2 cellular contexts compared by ENCODE assay signal in the genomic region with DNA sequence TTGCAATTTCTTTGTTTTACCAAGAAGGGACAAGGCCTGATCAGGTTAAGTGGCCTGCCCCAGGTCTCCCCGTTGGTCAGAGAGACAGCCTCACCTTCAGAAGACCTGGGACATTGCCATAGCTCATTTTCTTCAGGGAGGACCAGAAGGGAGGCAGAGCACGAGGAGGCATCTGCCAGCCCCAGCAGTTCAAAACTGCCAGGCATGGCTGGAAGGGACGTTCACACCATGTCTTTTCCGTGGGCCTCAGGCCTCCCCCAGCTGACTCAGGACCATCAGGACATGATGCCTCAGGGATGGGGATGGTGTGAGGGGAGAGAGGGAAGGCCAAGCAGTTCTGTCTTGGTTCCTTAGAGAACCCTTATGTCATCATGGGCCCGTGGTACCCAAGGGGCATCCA.
TF ChIP-seq lines count a peak whose summit lies in the region.

No MANE protein-coding gene starts in this region.

TF ChIP-seq in K562, 482 proteins besides CTCF, POLR2A, EP300 and RAD21:
- TF ChIP-seq C11orf30 (IDR thresholded peaks at IDR 0.05; ENCODE audit: low read depth): 0 out of 2 replicates have a peak, but pooled peaks have one; percentile 8
- TF ChIP-seq, protein P1, sequence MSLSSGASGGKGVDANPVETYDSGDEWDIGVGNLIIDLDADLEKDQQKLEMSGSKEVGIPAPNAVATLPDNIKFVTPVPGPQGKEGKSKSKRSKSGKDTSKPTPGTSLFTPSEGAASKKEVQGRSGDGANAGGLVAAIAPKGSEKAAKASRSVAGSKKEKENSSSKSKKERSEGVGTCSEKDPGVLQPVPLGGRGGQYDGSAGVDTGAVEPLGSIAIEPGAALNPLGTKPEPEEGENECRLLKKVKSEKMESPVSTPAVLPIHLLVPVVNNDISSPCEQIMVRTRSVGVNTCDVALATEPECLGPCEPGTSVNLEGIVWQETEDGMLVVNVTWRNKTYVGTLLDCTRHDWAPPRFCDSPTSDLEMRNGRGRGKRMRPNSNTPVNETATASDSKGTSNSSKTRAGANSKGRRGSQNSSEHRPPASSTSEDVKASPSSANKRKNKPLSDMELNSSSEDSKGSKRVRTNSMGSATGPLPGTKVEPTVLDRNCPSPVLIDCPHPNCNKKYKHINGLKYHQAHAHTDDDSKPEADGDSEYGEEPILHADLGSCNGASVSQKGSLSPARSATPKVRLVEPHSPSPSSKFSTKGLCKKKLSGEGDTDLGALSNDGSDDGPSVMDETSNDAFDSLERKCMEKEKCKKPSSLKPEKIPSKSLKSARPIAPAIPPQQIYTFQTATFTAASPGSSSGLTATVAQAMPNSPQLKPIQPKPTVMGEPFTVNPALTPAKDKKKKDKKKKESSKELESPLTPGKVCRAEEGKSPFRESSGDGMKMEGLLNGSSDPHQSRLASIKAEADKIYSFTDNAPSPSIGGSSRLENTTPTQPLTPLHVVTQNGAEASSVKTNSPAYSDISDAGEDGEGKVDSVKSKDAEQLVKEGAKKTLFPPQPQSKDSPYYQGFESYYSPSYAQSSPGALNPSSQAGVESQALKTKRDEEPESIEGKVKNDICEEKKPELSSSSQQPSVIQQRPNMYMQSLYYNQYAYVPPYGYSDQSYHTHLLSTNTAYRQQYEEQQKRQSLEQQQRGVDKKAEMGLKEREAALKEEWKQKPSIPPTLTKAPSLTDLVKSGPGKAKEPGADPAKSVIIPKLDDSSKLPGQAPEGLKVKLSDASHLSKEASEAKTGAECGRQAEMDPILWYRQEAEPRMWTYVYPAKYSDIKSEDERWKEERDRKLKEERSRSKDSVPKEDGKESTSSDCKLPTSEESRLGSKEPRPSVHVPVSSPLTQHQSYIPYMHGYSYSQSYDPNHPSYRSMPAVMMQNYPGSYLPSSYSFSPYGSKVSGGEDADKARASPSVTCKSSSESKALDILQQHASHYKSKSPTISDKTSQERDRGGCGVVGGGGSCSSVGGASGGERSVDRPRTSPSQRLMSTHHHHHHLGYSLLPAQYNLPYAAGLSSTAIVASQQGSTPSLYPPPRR (CRISPR knock-in tag; IDR thresholded peaks at IDR 0.05; ENCODE audit: borderline replicate concordance): no peak

TF ChIP-seq in WTC11, 78 proteins besides CTCF, POLR2A, EP300 and RAD21:
- TF ChIP-seq HMGA2 (CRISPR knock-in tag; IDR thresholded peaks at IDR 0.05): no peak
- TF ChIP-seq, protein P2, sequence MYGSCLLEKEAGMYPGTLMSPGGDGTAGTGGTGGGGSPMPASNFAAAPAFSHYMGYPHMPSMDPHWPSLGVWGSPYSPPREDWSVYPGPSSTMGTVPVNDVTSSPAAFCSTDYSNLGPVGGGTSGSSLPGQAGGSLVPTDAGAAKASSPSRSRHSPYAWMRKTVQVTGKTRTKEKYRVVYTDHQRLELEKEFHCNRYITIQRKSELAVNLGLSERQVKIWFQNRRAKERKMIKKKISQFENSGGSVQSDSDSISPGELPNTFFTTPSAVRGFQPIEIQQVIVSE (CRISPR knock-in tag; IDR thresholded peaks at IDR 0.05; ENCODE audit: borderline replicate concordance): no peak
- no peak for TF ChIP-seq ZNF671 (CRISPR knock-in tag; IDR thresholded peaks at IDR 0.05)
- TF ChIP-seq JUN (CRISPR knock-in tag; IDR thresholded peaks at IDR 0.05): no peak
- TF ChIP-seq, protein P3, sequence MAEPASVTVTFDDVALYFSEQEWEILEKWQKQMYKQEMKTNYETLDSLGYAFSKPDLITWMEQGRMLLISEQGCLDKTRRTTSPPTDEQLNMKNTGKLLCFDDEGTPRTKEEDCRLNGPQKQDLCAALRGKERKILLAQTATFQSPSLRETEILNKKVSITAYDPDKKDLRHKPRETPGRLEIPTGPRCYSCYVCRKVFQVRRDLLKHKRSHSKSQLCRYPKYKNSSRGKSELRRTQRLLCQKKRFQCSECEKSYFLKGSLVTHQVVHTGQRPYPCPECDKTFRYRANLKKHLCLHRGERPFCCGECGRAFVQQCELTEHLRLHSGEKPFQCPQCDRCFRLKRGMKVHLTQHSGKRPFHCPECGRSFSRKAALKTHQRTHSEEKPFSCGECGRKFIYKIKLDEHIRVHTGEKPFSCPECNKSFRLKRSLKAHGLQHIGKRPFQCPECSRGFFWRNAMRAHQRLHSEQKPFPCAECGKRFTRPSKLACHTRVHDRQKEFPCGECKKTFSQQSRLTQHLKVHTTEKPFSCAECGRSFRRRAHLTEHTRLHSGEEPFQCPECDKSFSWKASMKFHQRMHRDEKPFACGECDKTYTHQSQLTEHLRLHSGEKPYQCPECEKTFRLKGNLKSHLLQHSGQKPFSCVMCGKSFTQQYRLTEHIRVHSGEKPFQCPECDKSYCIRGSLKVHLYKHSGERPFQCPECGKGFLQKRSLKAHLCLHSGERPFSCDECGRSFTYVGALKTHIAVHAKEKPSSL (CRISPR knock-in tag; conservative IDR thresholded peaks at IDR 0.05): no peak
